In the genomic region with DNA sequence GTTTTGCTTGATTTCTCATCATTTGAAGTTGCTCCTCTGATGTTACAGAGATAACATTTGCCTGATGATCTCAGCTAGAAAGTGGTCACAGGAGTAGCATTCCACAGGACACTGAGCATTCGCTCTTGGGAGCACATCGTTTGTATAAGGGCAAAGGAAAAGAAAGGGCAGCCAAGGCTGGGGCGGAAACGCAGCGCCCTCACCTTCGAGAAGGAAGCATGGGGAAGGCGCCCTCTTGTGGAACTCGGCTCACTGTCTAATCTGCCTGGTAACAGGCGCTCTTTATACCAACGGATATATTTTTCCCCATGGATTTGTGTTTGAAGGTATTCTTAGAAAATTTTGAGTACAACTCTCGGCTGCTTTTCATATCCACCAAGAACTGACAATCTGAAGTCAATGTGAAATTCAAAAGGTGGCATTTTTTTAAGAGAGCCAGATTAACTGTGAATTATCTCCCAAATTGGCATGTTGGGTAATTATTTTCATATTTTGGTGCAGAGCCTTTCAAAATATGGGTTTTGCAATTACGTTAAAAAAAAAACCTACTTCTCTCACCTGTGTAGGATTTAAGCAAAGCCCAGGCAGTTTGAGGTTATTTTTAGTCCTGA, we compare ENCODE assay signal across 8 cellular contexts.
A peak's percentile ranks its signal among the peaks of the same experiment; 100 is the strongest.
DNase-seq lines count a peak whose midpoint lies in the region; ATAC-seq and TF ChIP-seq lines count a peak whose summit lies in the region.

No MANE protein-coding gene starts in this region.

- DNase-seq in DMS79 treated with DMSO at 0.1 percent for 48 hours (lab: John Stamatoyannopoulos, UW) (peak; percentile 63), SHP77 (lab: John Stamatoyannopoulos, UW) (peak; percentile 66 to 70), germinal center (ENCODE audit: low spot score) (peak; percentile 68), ovary (peak; percentile 84 to 91 (median 86)), tibial nerve (ENCODE audit: low spot score in 2 of 2) (peak; percentile 87 to 92)
- DNase-seq in activated naive CD4-positive, alpha-beta T cell (lab: John Stamatoyannopoulos, UW) = peak; percentile 8 to 76 (median 56)

- H3K36me3 ChIP-seq in ovary = no peaks in the 10 kb centered on the region
- no peaks in the 10 kb centered on the region for H3K36me3 ChIP-seq in tibial nerve

- H3K4me3 ChIP-seq in ovary (no peak overlapping the region), tibial nerve (no peak overlapping the region)

- H3K4me1 ChIP-seq in ovary (ENCODE audit: insufficient read depth) = peaks cover 2% of the 10 kb centered on the region
- peaks cover 0 to 16% (median 7%) of the 10 kb centered on the region in 4 donors for H3K4me1 ChIP-seq in tibial nerve

- ATAC-seq in GM21825 (IDR thresholded peaks at IDR 0.05; ENCODE audit: unreplicated experiment) = peak; percentile 91

- intact Hi-C loops in ovary (cut with DNase I) = loop anchor here in 3 of 4 donors (10.0 kb wide), 3 partner anchors 77 to 213 kb away; no protein-coding TSS in a partner anchor

- TF ChIP-seq EP300 in ovary (IDR thresholded peaks at IDR 0.05) = no peak
- TF ChIP-seq EP300 in tibial nerve (IDR thresholded peaks at IDR 0.05) = peak in 1 of 2 donors; percentile 51

- no peak for TF ChIP-seq POLR2A in ovary (IDR thresholded peaks at IDR 0.05)
- TF ChIP-seq POLR2A in tibial nerve (IDR thresholded peaks at IDR 0.05) = no peak

- TF ChIP-seq CTCF in LNCAP (IDR thresholded peaks at IDR 0.05) = peak; percentile 87
- TF ChIP-seq CTCF in ovary (IDR thresholded peaks at IDR 0.05) = peak; percentile 57 to 68 (median 60)
- TF ChIP-seq CTCF in tibial nerve (IDR thresholded peaks at IDR 0.05) = peak; percentile 72 to 82 (median 78)

- H3K9me3 ChIP-seq in ovary (no peaks in the 10 kb centered on the region), tibial nerve (no peaks in the 10 kb centered on the region)

- no peak overlapping the region for H3K27ac ChIP-seq in ovary
- peak overlapping the region in 2 of 4 donors; percentile 12 to 63 for H3K27ac ChIP-seq in tibial nerve

- WGBS in ovary, 3 donors = 4 to 6% (median 4%) methylated on average over 12 of the region's 12 CpGs
- 8 to 9% methylated on average over 12 of the region's 12 CpGs for WGBS in tibial nerve, 2 donors

- H3K27me3 ChIP-seq in ovary = no peaks in the 10 kb centered on the region
- no peaks in the 10 kb centered on the region for H3K27me3 ChIP-seq in tibial nerve
